ENCODE assay signal across 26 cellular contexts in the genomic region with DNA sequence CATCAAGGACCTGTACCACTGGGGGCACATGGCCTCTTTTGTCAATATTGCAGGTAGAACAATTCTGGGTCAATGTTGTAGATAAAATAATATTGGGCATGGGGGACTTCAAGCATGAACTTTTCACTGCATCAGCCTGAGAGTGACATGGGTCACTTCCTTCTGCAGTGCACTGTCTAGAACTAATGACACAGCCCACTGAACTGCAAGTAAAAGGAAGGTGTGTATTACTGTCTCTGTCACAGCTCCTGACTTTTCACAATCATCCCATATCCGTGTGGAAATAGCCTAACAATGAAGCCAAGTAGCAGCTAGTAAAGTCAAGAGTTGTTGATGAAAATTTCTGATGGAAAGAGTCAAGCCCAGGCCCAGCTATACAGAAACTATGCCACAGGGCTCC.
"Had no signal": no experiment of that assay in that cellular context is flagged by ENCODE, and none has a peak within 500 bp of the region (broad histone marks: within the 10 kb centered on the region; RNA-seq: fewer than 3 reads in every experiment).

No MANE protein-coding gene starts in this region.

- H3K36me3 ChIP-seq: esophagus squamous epithelium, gastrocnemius medialis, heart right ventricle, left lung, lower lobe of right lung had no signal

- H3K4me3 ChIP-seq: coronary artery, dorsolateral prefrontal cortex, esophagus squamous epithelium, gastrocnemius medialis, heart right ventricle, left lung, lower lobe of right lung, mucosa of descending colon had no signal

- ATAC-seq: esophagus mucosa, gastrocnemius medialis, heart right ventricle, left colon, left lung, left ventricle myocardium superior, lower lobe of right lung, mucosa of descending colon had no signal

- FAIRE-seq: colon, endothelial cell of umbilical vein, islet of Langerhans, keratinocyte had no signal

- H3K27me3 ChIP-seq: dorsolateral prefrontal cortex, esophagus squamous epithelium, gastrocnemius medialis, heart right ventricle, left lung had no signal

- DNase-seq: dermis blood vessel endothelial cell; dorsolateral prefrontal cortex; effector CD4-positive, alpha-beta T cell; effector memory CD4-positive, alpha-beta T cell; erythroblast; esophagus squamous epithelium; foreskin fibroblast; foreskin melanocyte; gastrocnemius medialis; glutamatergic neuron; head of caudate nucleus; heart right ventricle; hippocampal formation; left colon; left lung; left ventricle myocardium superior; lower lobe of right lung; mesenchymal stem cell; mucosa of descending colon; naive B cell had no signal
